ENCODE assay signal across 34 cellular contexts in the genomic region with DNA sequence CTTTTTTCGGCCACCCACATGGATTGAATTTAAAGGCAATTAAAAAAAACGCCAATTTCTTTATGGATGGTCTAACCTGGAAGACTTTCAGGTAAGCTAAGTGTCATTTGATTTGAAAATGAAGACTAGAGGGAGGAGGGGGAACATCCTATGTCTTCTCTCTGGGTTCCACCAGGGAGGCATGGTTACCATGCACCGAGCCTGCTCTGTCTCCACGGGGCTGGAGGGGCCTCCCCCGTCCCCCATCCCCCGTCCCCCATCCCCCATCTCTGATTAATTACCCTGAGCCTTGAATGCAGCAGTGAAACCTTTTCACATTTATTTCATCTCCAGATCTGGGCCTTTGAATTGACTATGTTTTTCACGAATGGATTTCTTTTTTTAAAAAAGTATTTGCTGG.
"Had no signal": no experiment of that assay in that cellular context is flagged by ENCODE, and none has a peak within 500 bp of the region (broad histone marks: within the 10 kb centered on the region; RNA-seq: fewer than 3 reads in every experiment).

No MANE protein-coding gene starts in this region.

- ATAC-seq: gastrocnemius medialis; mucosa of descending colon; natural killer cell treated with Interleukin-12 subunit alpha and Interleukin-12 subunit beta and Interleukin-15 and Interleukin-18, amount 100 ng/mL, for 72 hours; T-helper 17 cell had no signal

- H3K9me3 ChIP-seq: adrenal gland, ascending aorta, colonic mucosa, gastrocnemius medialis, mucosa of descending colon, pancreas, prostate gland, spleen, suprapubic skin, upper lobe of right lung had no signal

- H3K27ac Mint-ChIP-seq: activated CD4-positive, alpha-beta memory T cell treated with anti-CD3 and anti-CD28 coated beads for 36 hours; activated CD4-positive, alpha-beta T cell treated with anti-CD3 and anti-CD28 coated beads, Interleukin-2, amount 10 ng/mL, durations not matched to agents 24 days and 14 days; activated naive CD4-positive, alpha-beta T cell treated with anti-CD3 and anti-CD28 coated beads for 36 hours; activated naive CD8-positive, alpha-beta T cell treated with anti-CD3 and anti-CD28 coated beads for 36 hours; activated T-helper 1 cell treated with anti-CD3 and anti-CD28 coated beads, Interleukin-12 subunit alpha, Interleukin-12 subunit beta, Interleukin-2, Interleukin-4 antibody, amounts not matched to agents 30 ng/mL and 10 ng/mL and 1 ng/mL, durations not matched to agents 14 hours and 24 hours and 36 hours; immature natural killer cell; natural killer cell treated with Interleukin-12 subunit alpha and Interleukin-12 subunit beta and Interleukin-15 and Interleukin-18, amount 100 ng/mL, for 72 hours; T-helper 17 cell had no signal

- H3K4me3 Mint-ChIP-seq: activated CD4-positive, alpha-beta memory T cell treated with anti-CD3 and anti-CD28 coated beads for 36 hours; activated CD4-positive, alpha-beta T cell treated with anti-CD3 and anti-CD28 coated beads, Interleukin-2, amount 10 ng/mL, durations not matched to agents 24 days and 14 days; activated naive CD4-positive, alpha-beta T cell treated with anti-CD3 and anti-CD28 coated beads for 36 hours; activated naive CD8-positive, alpha-beta T cell treated with anti-CD3 and anti-CD28 coated beads for 36 hours; activated T-helper 1 cell treated with anti-CD3 and anti-CD28 coated beads, Interleukin-12 subunit alpha, Interleukin-12 subunit beta, Interleukin-2, Interleukin-4 antibody, amounts not matched to agents 30 ng/mL and 10 ng/mL and 1 ng/mL, durations not matched to agents 14 hours and 24 hours and 36 hours; immature natural killer cell; natural killer cell treated with Interleukin-12 subunit alpha and Interleukin-12 subunit beta and Interleukin-15 and Interleukin-18, amount 100 ng/mL, for 72 hours; T-helper 17 cell had no signal

- H3K27me3 ChIP-seq: adrenal gland, ascending aorta, cardiac muscle cell, colonic mucosa, gastrocnemius medialis, hepatocyte, pancreas, suprapubic skin, upper lobe of right lung had no signal

- DNase-seq: activated CD4-positive, alpha-beta memory T cell treated with anti-CD3 and anti-CD28 coated beads for 36 hours; activated CD4-positive, alpha-beta T cell treated with anti-CD3 and anti-CD28 coated beads, Interleukin-2, amount 10 ng/mL, durations not matched to agents 24 days and 14 days; activated CD4-positive, CD25-positive, alpha-beta regulatory T cell treated with anti-CD3 and anti-CD28 coated beads, Interleukin-2, amount 50 U/mL, for 72 hours; activated CD8-positive, alpha-beta memory T cell treated with anti-CD3 and anti-CD28 coated beads, Interleukin-2, amount 50 U/mL, for 4 hours; activated effector memory CD4-positive, alpha-beta T cell treated with anti-CD3 and anti-CD28 coated beads, Interleukin-2, amount 50 U/mL, for 16 hours; activated naive CD4-positive, alpha-beta T cell treated with anti-CD3 and anti-CD28 coated beads for 36 hours; activated naive CD8-positive, alpha-beta T cell treated with anti-CD3 and anti-CD28 coated beads for 36 hours; activated T-cell treated with anti-CD3 and anti-CD28 coated beads, Interleukin-2, amount 50 U/mL, for 1 hour; adrenal gland; cerebellar nuclear complex; colonic mucosa; dorsolateral prefrontal cortex; effector memory CD4-positive, alpha-beta T cell; erythroblast; gastrocnemius medialis; glutamatergic neuron; immature natural killer cell; mucosa of descending colon; pancreas; spleen; stimulated activated naive CD4-positive, alpha-beta T cell; SW 1271; T-helper 17 cell; T1000; upper lobe of right lung; WERI-Rb-1 had no signal

- H3K4me3 ChIP-seq: adrenal gland, ascending aorta, cardiac muscle cell, colonic mucosa, dorsolateral prefrontal cortex, hepatocyte, mucosa of descending colon, pancreas, prostate gland, spleen, suprapubic skin, upper lobe of right lung had no signal

- H2AFZ ChIP-seq: hepatocyte had no signal

- H3K4me2 ChIP-seq: hepatocyte had no signal

- H3K79me2 ChIP-seq: hepatocyte had no signal

- H3K4me1 Mint-ChIP-seq: activated CD4-positive, alpha-beta T cell treated with anti-CD3 and anti-CD28 coated beads, Interleukin-2, amount 10 ng/mL, durations not matched to agents 24 days and 14 days; activated naive CD8-positive, alpha-beta T cell treated with anti-CD3 and anti-CD28 coated beads for 36 hours; immature natural killer cell had no signal

- H3K9me3 Mint-ChIP-seq: activated CD4-positive, alpha-beta memory T cell treated with anti-CD3 and anti-CD28 coated beads for 36 hours; activated CD4-positive, alpha-beta T cell treated with anti-CD3 and anti-CD28 coated beads, Interleukin-2, amount 10 ng/mL, durations not matched to agents 24 days and 14 days; activated naive CD4-positive, alpha-beta T cell treated with anti-CD3 and anti-CD28 coated beads for 36 hours; activated naive CD8-positive, alpha-beta T cell treated with anti-CD3 and anti-CD28 coated beads for 36 hours; activated T-helper 1 cell treated with anti-CD3 and anti-CD28 coated beads, Interleukin-12 subunit alpha, Interleukin-12 subunit beta, Interleukin-2, Interleukin-4 antibody, amounts not matched to agents 30 ng/mL and 10 ng/mL and 1 ng/mL, durations not matched to agents 14 hours and 24 hours and 36 hours; brain; immature natural killer cell; natural killer cell treated with Interleukin-12 subunit alpha and Interleukin-12 subunit beta and Interleukin-15 and Interleukin-18, amount 100 ng/mL, for 72 hours had no signal

- H3K36me3 ChIP-seq: colonic mucosa, prostate gland, WERI-Rb-1 had no signal

- H3K4me1 ChIP-seq: adrenal gland, colonic mucosa, pancreas, prostate gland, spleen, upper lobe of right lung had no signal

- H3K27ac ChIP-seq: adrenal gland, ascending aorta, cardiac muscle cell, colonic mucosa, pancreas, prostate gland, spleen, suprapubic skin, upper lobe of right lung, WERI-Rb-1 had no signal
